ENCODE assay signal across 1 cellular context in the genomic region with DNA sequence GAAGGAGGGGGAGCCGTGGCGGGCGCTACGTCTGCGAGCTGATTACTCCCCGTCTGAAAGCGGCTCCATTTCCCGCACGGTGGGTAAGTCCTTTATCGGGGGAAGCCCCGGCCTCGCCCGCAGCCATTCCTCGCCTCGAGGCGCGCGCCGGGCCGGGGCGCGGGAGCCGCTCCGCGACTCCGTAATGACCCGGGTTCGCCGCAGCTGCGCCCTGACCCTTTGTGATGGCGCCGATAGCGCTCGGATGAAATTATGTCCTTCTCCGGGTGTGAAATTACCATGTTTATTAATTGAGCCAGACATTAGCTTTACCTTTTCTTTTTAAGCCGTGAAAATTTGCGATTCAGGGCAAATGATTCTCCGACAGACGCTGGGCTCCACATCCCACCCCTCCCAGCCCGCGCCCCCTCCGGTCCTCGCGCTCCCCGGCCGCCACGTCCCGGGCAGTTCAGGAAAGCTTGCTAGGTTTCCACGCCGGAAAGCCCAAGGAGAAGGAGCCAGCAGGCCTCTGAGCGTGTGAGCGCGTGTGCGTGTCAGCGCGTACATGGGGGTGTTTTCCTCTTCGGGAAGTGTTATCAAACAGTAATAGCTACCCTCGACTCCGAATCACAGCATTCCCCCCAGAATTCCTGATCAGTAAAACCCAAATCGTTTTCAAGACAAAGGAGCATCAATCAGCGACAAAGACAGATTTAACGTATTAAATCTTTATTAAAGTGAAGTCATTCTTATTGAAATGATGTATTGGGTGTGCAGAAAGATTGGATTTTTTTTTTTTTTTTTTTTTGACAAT.
TF ChIP-seq lines count a peak whose summit lies in the region.

No MANE protein-coding gene starts in this region.

TF ChIP-seq in SK-N-SH treated with all-trans-retinoic acid at 6 μM for 48 hours, 23 proteins besides CTCF, POLR2A, EP300 and RAD21 (continued from another document):
- TF ChIP-seq, protein P1, sequence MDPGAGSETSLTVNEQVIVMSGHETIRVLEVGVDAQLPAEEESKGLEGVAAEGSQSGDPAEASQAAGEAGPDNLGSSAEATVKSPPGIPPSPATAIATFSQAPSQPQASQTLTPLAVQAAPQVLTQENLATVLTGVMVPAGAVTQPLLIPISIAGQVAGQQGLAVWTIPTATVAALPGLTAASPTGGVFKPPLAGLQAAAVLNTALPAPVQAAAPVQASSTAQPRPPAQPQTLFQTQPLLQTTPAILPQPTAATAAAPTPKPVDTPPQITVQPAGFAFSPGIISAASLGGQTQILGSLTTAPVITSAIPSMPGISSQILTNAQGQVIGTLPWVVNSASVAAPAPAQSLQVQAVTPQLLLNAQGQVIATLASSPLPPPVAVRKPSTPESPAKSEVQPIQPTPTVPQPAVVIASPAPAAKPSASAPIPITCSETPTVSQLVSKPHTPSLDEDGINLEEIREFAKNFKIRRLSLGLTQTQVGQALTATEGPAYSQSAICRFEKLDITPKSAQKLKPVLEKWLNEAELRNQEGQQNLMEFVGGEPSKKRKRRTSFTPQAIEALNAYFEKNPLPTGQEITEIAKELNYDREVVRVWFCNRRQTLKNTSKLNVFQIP (CRISPR knock-in tag; IDR thresholded peaks at IDR 0.05; ENCODE audit: borderline replicate concordance, low read depth), result no peak
- no peak for TF ChIP-seq OSR1 (CRISPR knock-in tag; IDR thresholded peaks at IDR 0.05)
